ENCODE assay signal across 8 cellular contexts in the genomic region with DNA sequence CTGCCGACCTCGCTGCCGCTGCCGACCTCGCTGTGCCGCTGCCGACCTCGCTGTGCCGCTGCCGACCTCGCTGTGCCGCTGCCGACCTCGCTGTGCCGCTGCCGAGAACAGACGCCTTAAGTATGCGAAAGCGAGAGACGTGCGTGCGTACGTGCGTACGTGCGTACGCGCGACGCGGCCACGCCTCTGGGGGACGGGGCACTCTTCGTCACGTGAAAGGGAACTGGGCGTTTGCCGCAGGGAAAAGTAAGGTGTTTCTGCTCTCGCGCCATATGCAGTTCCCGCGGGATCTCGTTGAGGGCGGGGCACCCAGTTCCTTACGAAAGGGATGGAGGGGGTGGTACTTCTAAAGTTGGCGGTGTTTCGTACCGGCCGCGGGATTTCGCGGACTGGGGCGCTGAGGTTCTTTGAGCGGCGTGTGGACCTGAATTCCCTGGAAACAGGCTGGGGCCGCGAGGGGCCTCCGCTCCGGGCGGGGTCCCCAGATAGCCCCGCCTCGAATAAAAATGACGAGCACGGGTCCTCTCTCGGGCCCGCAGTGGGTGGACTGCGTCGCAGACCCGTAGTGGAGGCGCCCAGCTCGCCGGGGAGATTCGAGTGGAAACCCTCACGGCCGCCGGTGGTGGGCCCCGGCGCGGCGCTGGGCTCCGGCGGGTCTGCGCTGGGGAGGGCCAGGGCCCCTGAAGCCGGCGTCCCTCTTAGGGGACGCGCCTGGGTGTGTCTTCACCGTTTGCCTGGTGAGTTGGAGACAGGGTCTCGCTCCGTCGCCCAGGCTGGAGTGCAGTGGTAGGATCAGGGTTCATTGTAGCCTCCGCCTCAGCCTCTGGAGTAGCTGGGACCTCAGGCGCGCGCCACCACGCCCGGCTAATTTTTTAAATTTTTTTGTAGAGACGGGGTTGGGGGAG.
DNase-seq lines count a peak whose midpoint lies in the region; ATAC-seq lines count a peak whose summit lies in the region.

TSS of gene EIF4A3 (minus strand) at position 94 of the 905 bp plus-strand sequence. CDS start 167 bp downstream, outside the sequence.

- H4K20me1 ChIP-seq in BLaER1 treated with 17β-estradiol and CSF1 and Interleukin-3, amounts not matched to agents 10 nM and 100 nM = peaks cover 39 to 45% (median 44%) of the 10 kb centered on the region in 11 experiments

- peak within 1 kb of the TSS; percentile 89 to 99 (median 97) for H3K9ac ChIP-seq in BLaER1 treated with 17β-estradiol and CSF1 and Interleukin-3, amounts not matched to agents 10 nM and 100 nM

- ATAC-seq in GM19351 (IDR thresholded peaks at IDR 0.05; ENCODE audit: unreplicated experiment) (peak; percentile 90), HG03521 (IDR thresholded peaks at IDR 0.05; ENCODE audit: unreplicated experiment) (peak; percentile 85)

- H3K4me1 ChIP-seq in BLaER1 treated with 17β-estradiol and CSF1 and Interleukin-3, amounts not matched to agents 10 nM and 100 nM = peaks cover 43 to 65% (median 53%) of the 10 kb centered on the region in 10 experiments

- H3K4me3 ChIP-seq in BLaER1 treated with 17β-estradiol and CSF1 and Interleukin-3, amounts not matched to agents 10 nM and 100 nM = peak within 1 kb of the TSS; percentile 75 to 98 (median 93)

- H3K9me3 ChIP-seq in BLaER1 treated with 17β-estradiol and CSF1 and Interleukin-3, amounts not matched to agents 10 nM and 100 nM (replicated peaks in 1 of 11) = peaks cover 0 to 24% (median 9%) of the 10 kb centered on the region in 11 experiments; a peak in 17 of 22 replicates

- H3K36me3 ChIP-seq in BLaER1 treated with 17β-estradiol and CSF1 and Interleukin-3, amounts not matched to agents 10 nM and 100 nM = peaks cover 19 to 40% (median 32%) of the 10 kb centered on the region in 11 experiments

- DNase-seq in NCI-H748 treated with DMSO at 0.1 percent for 48 hours (lab: John Stamatoyannopoulos, UW) (peak; percentile 84), dedifferentiated amniotic fluid mesenchymal stem cell (ENCODE audit: extremely low spot score) (peak; percentile 99), left kidney (ENCODE audit: low read depth, low spot score) (peak; percentile 100)
- peak; percentile 88 to 96 for DNase-seq in activated CD4-positive, alpha-beta T cell treated with anti-CD3 and anti-CD28 coated beads, Interleukin-2, amount 50 U/mL, for 24 hours (ENCODE audit: low read depth in 1 of 2, low spot score in 1 of 2)
- peak; percentile 96 to 97 for DNase-seq in stimulated activated CD4-positive, alpha-beta T cell treated with anti-CD3 and anti-CD28 coated beads, Interleukin-2, amount 100 ng/mL, for 24 hours

- H3K27ac ChIP-seq in BLaER1 treated with 17β-estradiol and CSF1 and Interleukin-3, amounts not matched to agents 10 nM and 100 nM = peak within 1 kb of the TSS; percentile 87 to 97 (median 97)

- H3K4me2 ChIP-seq in BLaER1 treated with 17β-estradiol and CSF1 and Interleukin-3, amounts not matched to agents 10 nM and 100 nM = peak within 1 kb of the TSS; percentile 91 to 99 (median 96)

- H3K27me3 ChIP-seq in BLaER1 treated with 17β-estradiol and CSF1 and Interleukin-3, amounts not matched to agents 10 nM and 100 nM = no peaks in the 10 kb centered on the region

Comparison
In these comparisons a context has a peak if more than half of its experiments do, and no peak if none do; other contexts are left out.
1. Peak in every context shown above with its lines: DNase-seq, ATAC-seq, H3K4me3 ChIP-seq and H3K27ac ChIP-seq.